ENCODE assay signal across 8 cellular contexts in genomic region chr22:36329217-36330078, GRCh38. TPM values are rescaled to one million over a fixed set of nuclear protein-coding genes. Genes with fewer than 3 reads are reported as not detected.
DNase-seq lines count a peak whose midpoint lies in the region; ATAC-seq, FAIRE-seq and TF ChIP-seq lines count a peak whose summit lies in the region.

No MANE protein-coding gene starts in this region.

- H3K4me1 Mint-ChIP-seq in T-cell, result peaks cover 84 to 87% (median 86%) of the 10 kb centered on the region in 3 donors
- peaks cover 79% of the 10 kb centered on the region for H3K4me1 Mint-ChIP-seq in activated naive CD8-positive, alpha-beta T cell treated with anti-CD3 and anti-CD28 coated beads, Interleukin-2, amount 50 U/mL, for 24 hours

- peak overlapping the region; percentile 59 for H3K4me2 ChIP-seq in A549

- CTCF ChIA-PET in A549 (lab: Yijun Ruan, JAX) (interaction anchor here (1.2 to 4.4 kb wide), 3 partner anchors 22 to 86 kb away, joined by 4 to 24 read pairs (median 4); no protein-coding TSS in a partner anchor), T-cell (lab: Charles Lee) (interaction anchor here in 1 of 2 donors (0.9 kb wide), 1 partner anchor 58 kb away, joined by 3 read pairs; the partner anchor contains the start of gene MYH9)

- H3K4me3 ChIP-seq in A549 (no peak overlapping the region), skeletal muscle cell (ENCODE audit: low read depth, low read length) (no peak overlapping the region)

- H3K9me3 ChIP-seq in A549, result no peaks in the 10 kb centered on the region

- no peak for TF ChIP-seq POLR2A in A549 (IDR thresholded peaks at IDR 0.05; ENCODE audit: low read length)

- no peaks in the 10 kb centered on the region for H3K27me3 Mint-ChIP-seq in T-cell
- no peaks in the 10 kb centered on the region for H3K27me3 Mint-ChIP-seq in activated naive CD8-positive, alpha-beta T cell treated with anti-CD3 and anti-CD28 coated beads, Interleukin-2, amount 50 U/mL, for 24 hours

- peak; percentile 16 to 69; a peak in 1 of 5 replicates for TF ChIP-seq EP300 in A549 (IDR thresholded peaks at IDR 0.05)

- H3K4me1 ChIP-seq in A549, result peaks cover 98% of the 10 kb centered on the region

- peak overlapping the region; percentile 98 to 100 for H3K27ac Mint-ChIP-seq in T-cell
- peak overlapping the region; percentile 99 for H3K27ac Mint-ChIP-seq in activated naive CD8-positive, alpha-beta T cell treated with anti-CD3 and anti-CD28 coated beads, Interleukin-2, amount 50 U/mL, for 24 hours

- ATAC-seq in A549, result peak; percentile 41 to 76
- peak; percentile 32 to 38 (median 35) for ATAC-seq in T-cell (replicated peaks in 1 of 4)
- ATAC-seq in activated naive CD8-positive, alpha-beta T cell treated with anti-CD3 and anti-CD28 coated beads, Interleukin-2, amount 50 U/mL, for 24 hours, result peak; percentile 51
- ATAC-seq in GM19351 (IDR thresholded peaks at IDR 0.05; ENCODE audit: unreplicated experiment), result no peak

- peak overlapping the region; percentile 82 to 89 (median 83) for H3K4me3 Mint-ChIP-seq in T-cell
- H3K4me3 Mint-ChIP-seq in activated naive CD8-positive, alpha-beta T cell treated with anti-CD3 and anti-CD28 coated beads, Interleukin-2, amount 50 U/mL, for 24 hours, result peak overlapping the region; percentile 76

- H3K36me3 Mint-ChIP-seq in T-cell, result peaks cover 72% of the 10 kb centered on the region
- H3K36me3 Mint-ChIP-seq in activated naive CD8-positive, alpha-beta T cell treated with anti-CD3 and anti-CD28 coated beads, Interleukin-2, amount 50 U/mL, for 24 hours (ENCODE audit: low read depth), result peaks cover 81% of the 10 kb centered on the region

- H3K27ac ChIP-seq in A549, result peak overlapping the region; percentile 96 to 99

- DNase-seq in A549 (ENCODE audit: low read depth in 1 of 2, low spot score in 1 of 2), result peak; percentile 43 to 92
- peak; percentile 96 for DNase-seq in HS-5 (ENCODE audit: low read depth)
- DNase-seq in T-cell, result peak; percentile 32 to 88 (median 58)
- peak; percentile 87 for DNase-seq in activated naive CD8-positive, alpha-beta T cell treated with anti-CD3 and anti-CD28 coated beads, Interleukin-2, amount 50 U/mL, for 24 hours
- DNase-seq in hepatic stellate cell (ENCODE audit: low spot score), result peak; percentile 83
- DNase-seq in skeletal muscle cell (ENCODE audit: low read depth), result peak; percentile 90
- DNase-seq in NCI-H1048 (lab: John Stamatoyannopoulos, UW), result no peak

- POLR2A ChIA-PET in A549 (lab: Yijun Ruan, JAX), result interaction anchor here (2.0 kb wide), 1 partner anchor 23 kb away, joined by 6 read pairs; no protein-coding TSS in a partner anchor
- POLR2A ChIA-PET in T-cell (lab: Charles Lee), result interaction anchor here (0.5 to 1.0 kb wide), 3 partner anchors 8 to 55 kb away, joined by 3 to 4 read pairs (median 4); no protein-coding TSS in a partner anchor

- no peaks in the 10 kb centered on the region for H3K9me3 Mint-ChIP-seq in T-cell
- H3K9me3 Mint-ChIP-seq in activated naive CD8-positive, alpha-beta T cell treated with anti-CD3 and anti-CD28 coated beads, Interleukin-2, amount 50 U/mL, for 24 hours, result no peaks in the 10 kb centered on the region

- 27% methylated on average over 21 of the region's 24 CpGs for WGBS in A549 (ENCODE audit: missing lambda C conversion rate)

- no peak for FAIRE-seq in A549 (lab: Jason Lieb, UNC)

- TF ChIP-seq RAD21 in A549 (conservative IDR thresholded peaks at IDR 0.05 in 1 of 2, IDR thresholded peaks at IDR 0.05 in 1 of 2), result peak in 1 of 2 experiments; percentile 17; a peak in 1 of 5 replicates

- TF ChIP-seq CTCF in A549 (IDR thresholded peaks at IDR 0.05), result no peak

TF ChIP-seq in A549, 52 proteins besides CTCF, POLR2A, EP300 and RAD21 (continues in another document):
- TF ChIP-seq SMC3 (IDR thresholded peaks at IDR 0.05), result 0 out of 3 replicates have a peak, but pooled peaks have one; percentile 14
- TF ChIP-seq MAX (IDR thresholded peaks at IDR 0.05), result peak; percentile 73
- no peak; the same call in 1 of the 2 replicates for TF ChIP-seq POLR2AphosphoS2 (conservative IDR thresholded peaks at IDR 0.05; ENCODE audit: low read length)
- no peak for TF ChIP-seq FOSB (CRISPR knock-in tag; IDR thresholded peaks at IDR 0.05)
- TF ChIP-seq ZC3H11A (IDR thresholded peaks at IDR 0.05), result no peak
- 0 out of 2 replicates have a peak, but pooled peaks have one; percentile 19 for TF ChIP-seq FOSL2 (IDR thresholded peaks at IDR 0.05)
- peak; percentile 58 for TF ChIP-seq FOSL2 (CRISPR knock-in tag; IDR thresholded peaks at IDR 0.05)
- TF ChIP-seq USF2 (IDR thresholded peaks at IDR 0.05), result no peak
- no peak for TF ChIP-seq BCL3 (IDR thresholded peaks at IDR 0.05)
- no peak for TF ChIP-seq MYC (IDR thresholded peaks at IDR 0.05; ENCODE audit: borderline replicate concordance, low read length)
- TF ChIP-seq GATA3 (IDR thresholded peaks at IDR 0.05; ENCODE audit: borderline replicate concordance), result peak; percentile 77; the same call in 1 of the 2 replicates
- no peak for TF ChIP-seq ATOH8 (CRISPR knock-in tag; IDR thresholded peaks at IDR 0.05; ENCODE audit: low read depth)
- no peak for TF ChIP-seq CBX2 (IDR thresholded peaks at IDR 0.05; ENCODE audit: borderline replicate concordance, low read depth)
- no peak; the same call in 1 of the 2 replicates for TF ChIP-seq HOXB5 (CRISPR knock-in tag; IDR thresholded peaks at IDR 0.05)
- TF ChIP-seq RARB (CRISPR knock-in tag; IDR thresholded peaks at IDR 0.05), result no peak
- no peak for TF ChIP-seq REST (IDR thresholded peaks at IDR 0.05)
- TF ChIP-seq EHMT2 (IDR thresholded peaks at IDR 0.05; ENCODE audit: low read depth), result no peak
- no peak for TF ChIP-seq RCOR1 (IDR thresholded peaks at IDR 0.05; ENCODE audit: low read depth, low read length)

RNA-seq across cellular contexts. Expression of gene MYH9, which starts 58.3 kb away (rescaled TPM):
- polyA plus RNA-seq in A549 (2011; rRNA removed) (92.1 and 162 TPM in 2 replicates), A549 (2017; fragmentation: RNase III; extraction: RNeasy Plus Mini Kit Qiagen cat#74134 plus additional on column Dnase treatment) (158 to 215 TPM (median 167 TPM) in 3 replicates)
- polyA plus RNA-seq in A549 (2012; cell fraction: cytosol; rRNA removed), result 112 and 118 TPM in 2 replicates
- polyA plus RNA-seq in A549 (2012; cell fraction: nucleus; rRNA removed), result 202 and 239 TPM in 2 replicates
- polyA minus RNA-seq in A549 (2011; rRNA and poly(A)+ RNA removed), result 460 and 534 TPM in 2 replicates
- total RNA-seq in T-cell, result 1,000 to 10,000 TPM in 2 of 5 donors, 100 to 1,000 TPM in 3; 816 to 1,109 (median 896) TPM
